In the genomic region with DNA sequence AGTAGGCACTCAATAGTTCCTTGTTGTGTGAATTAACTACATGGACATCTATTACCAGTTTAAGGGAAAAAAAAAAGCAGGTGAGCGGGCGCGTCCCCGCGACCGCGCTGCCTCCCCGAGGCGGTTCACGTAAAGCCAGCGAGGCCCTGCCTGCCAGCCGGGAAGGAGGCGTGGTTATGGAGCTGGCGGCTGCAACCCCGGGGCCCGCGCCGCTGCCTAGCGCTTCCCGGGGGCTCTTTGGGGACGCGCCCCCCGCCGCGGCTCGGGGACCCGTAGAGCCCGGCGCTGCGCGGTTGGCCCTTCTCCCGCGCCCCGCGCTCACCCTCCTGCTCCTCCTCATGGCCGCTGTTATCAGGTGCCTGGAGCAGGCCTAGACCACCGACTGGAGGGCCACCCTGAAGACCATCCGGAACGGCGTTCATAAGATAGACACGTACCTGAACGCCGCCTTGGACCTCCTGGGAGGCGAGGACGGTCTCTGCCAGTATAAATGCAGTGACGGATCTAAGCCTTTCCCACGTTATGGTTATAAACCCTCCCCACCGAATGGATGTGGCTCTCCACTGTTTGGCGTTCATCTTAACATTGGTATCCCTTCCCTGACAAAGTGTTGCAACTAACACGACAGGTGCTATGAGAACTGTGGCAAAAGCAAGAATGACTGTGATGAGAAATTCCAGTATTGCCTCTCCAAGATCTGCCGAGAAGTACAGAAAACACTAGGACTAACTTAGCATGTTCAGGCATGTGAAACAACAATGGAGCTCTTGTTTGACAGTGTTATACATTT, we compare ENCODE assay signal across 8 cellular contexts. TPM values are rescaled to one million over a fixed set of nuclear protein-coding genes. Genes with fewer than 3 reads are reported as not detected.
DNase-seq lines count a peak whose midpoint lies in the region; ATAC-seq and TF ChIP-seq lines count a peak whose summit lies in the region.

No MANE protein-coding gene starts in this region.

- H3K27me3 Mint-ChIP-seq in activated B cell treated with CpG ODN at 0.5 μM for 24 hours, result peaks cover 2% of the 10 kb centered on the region

- no peaks in the 10 kb centered on the region for H3K9me3 Mint-ChIP-seq in activated B cell treated with CpG ODN at 0.5 μM for 24 hours

- peaks cover 30% of the 10 kb centered on the region for H3K4me1 Mint-ChIP-seq in activated B cell treated with CpG ODN at 0.5 μM for 24 hours

- intact Hi-C loops in activated B cell treated with CpG ODN at 0.5 μM for 24 hours (cut with micrococcal nuclease), result loop anchor here (5.0 to 10.0 kb wide), 5 partner anchors 186 to 959 kb away; a partner anchor contains a TSS

- peak overlapping the region; percentile 59 for H3K4me3 ChIP-seq in GM12864 (ENCODE audit: low read depth, low read length)

- peak overlapping the region; percentile 69 for H3K4me3 Mint-ChIP-seq in activated B cell treated with CpG ODN at 0.5 μM for 24 hours

- CTCF ChIA-PET in activated B cell treated with CpG ODN at 0.5 μM for 24 hours (lab: Charles Lee), result interaction anchor here (0.7 kb wide), 1 partner anchor 339 kb away, joined by 3 read pairs; no protein-coding TSS in a partner anchor

- peaks cover 10% of the 10 kb centered on the region for H3K36me3 Mint-ChIP-seq in activated B cell treated with CpG ODN at 0.5 μM for 24 hours (ENCODE audit: low read depth)

- DNase-seq in GM12864 (ENCODE audit: low read depth) (no peak), NCI-H2029 (lab: John Stamatoyannopoulos, UW) (peak; percentile 88), activated B cell treated with CpG ODN at 0.5 μM for 24 hours (peak; percentile 50), cerebellum (ENCODE audit: low spot score) (peak; percentile 74), left kidney (ENCODE audit: low read depth, low spot score) (peak; percentile 89)
- DNase-seq in stimulated activated CD4-positive, alpha-beta T cell treated with anti-CD3 and anti-CD28 coated beads, Interleukin-4, amount 100 ng/mL, for 24 hours, result peak; percentile 62

- TF ChIP-seq CTCF in GM12864 (IDR thresholded peaks at IDR 0.05; ENCODE audit: low read depth, low read length, missing control alignments), result peak; percentile 5
- TF ChIP-seq CTCF in activated B cell treated with CpG ODN at 0.5 μM for 24 hours (IDR thresholded peaks at IDR 0.05), result no peak

- ATAC-seq in activated B cell treated with CpG ODN at 0.5 μM for 24 hours (ENCODE audit: low read depth) (no peak), HG03378 (IDR thresholded peaks at IDR 0.05; ENCODE audit: unreplicated experiment) (no peak), GM21737 (IDR thresholded peaks at IDR 0.05; ENCODE audit: unreplicated experiment) (no peak)

- H3K27ac Mint-ChIP-seq in activated B cell treated with CpG ODN at 0.5 μM for 24 hours, result peak overlapping the region; percentile 46

- POLR2A ChIA-PET in activated B cell treated with CpG ODN at 0.5 μM for 24 hours (lab: Charles Lee), result interaction anchor here (0.7 to 1.8 kb wide), 4 partner anchors 36 to 852 kb away, joined by 3 to 11 read pairs (median 5); a partner anchor contains a TSS

RNA-seq across cellular contexts. Expression of a gene that starts 2.6 kb away (rescaled TPM):
- total RNA-seq in activated B cell treated with CpG ODN at 0.5 μM for 24 hours (51.3 and 66.4 TPM in 2 replicates), cerebellum (11.8 TPM)

RNA-seq across cellular contexts. Expression of a gene that starts 35.6 kb away (rescaled TPM):
- total RNA-seq in activated B cell treated with CpG ODN at 0.5 μM for 24 hours (3.2 TPM in 2 replicates), cerebellum (3.1 TPM)

RNA-seq across cellular contexts. Expression of a gene that starts 35.8 kb away (rescaled TPM):
- 75.6 and 78.4 TPM in 2 replicates for total RNA-seq in activated B cell treated with CpG ODN at 0.5 μM for 24 hours
- total RNA-seq in cerebellum, result 24.8 TPM
